Comparison of ENCODE assay signal across 9 cellular contexts in the genomic region with DNA sequence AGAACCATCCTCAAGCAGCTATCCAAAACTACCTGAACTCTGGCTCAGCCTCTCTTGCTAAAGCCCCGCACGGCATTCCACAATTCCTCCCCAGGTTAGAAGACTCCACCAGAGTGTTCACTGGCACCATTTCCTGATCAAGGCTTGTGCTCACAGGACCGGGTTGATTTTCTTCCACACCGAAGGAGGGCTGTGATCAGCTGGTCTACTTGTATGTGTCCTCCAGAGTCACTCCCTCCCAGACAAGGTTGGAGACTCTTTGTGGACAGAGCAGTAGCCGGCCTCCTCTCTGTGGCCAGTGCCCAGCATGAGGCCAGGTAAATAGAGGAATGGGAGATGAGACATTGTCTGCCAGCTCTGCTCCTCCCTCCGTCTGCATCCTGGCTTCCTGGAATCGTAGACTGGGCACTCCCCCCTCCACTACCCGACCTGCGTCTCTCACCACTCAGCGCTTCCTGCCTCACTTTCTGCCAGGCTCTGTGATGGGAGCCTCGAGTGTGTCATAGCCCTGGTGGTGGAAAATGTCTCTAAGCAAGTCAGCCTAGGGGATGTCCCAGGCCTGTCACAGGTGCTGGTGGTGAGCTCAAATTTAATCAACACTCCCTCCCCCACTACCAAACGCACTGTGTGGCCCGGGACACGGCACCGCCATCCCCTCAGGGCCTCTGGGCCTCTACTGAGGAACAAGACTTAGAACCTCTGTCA. TPM values are rescaled to one million over a fixed set of nuclear protein-coding genes. Genes with fewer than 3 reads are reported as not detected.
DNase-seq lines count a peak whose midpoint lies in the region; ATAC-seq and TF ChIP-seq lines count a peak whose summit lies in the region.
"Had no signal": no experiment of that assay in that cellular context is flagged by ENCODE, and none has a peak within 500 bp of the region (broad histone marks: within the 10 kb centered on the region; RNA-seq: fewer than 3 reads in every experiment).

No MANE protein-coding gene starts in this region.

- peak; percentile 90 for ATAC-seq in HG02623 (IDR thresholded peaks at IDR 0.05; ENCODE audit: unreplicated experiment)

- peaks cover 85% of the 10 kb centered on the region for H3K4me1 Mint-ChIP-seq in activated T-helper 1 cell treated with anti-CD3 and anti-CD28 coated beads, Interleukin-12 subunit alpha, Interleukin-12 subunit beta, Interleukin-2, Interleukin-4 antibody, amounts not matched to agents 30 ng/mL and 10 ng/mL and 1 ng/mL, durations not matched to agents 14 hours and 24 hours and 36 hours (ENCODE audit: low read depth)

- no peaks in the 10 kb centered on the region for H3K9me3 Mint-ChIP-seq in activated T-helper 1 cell treated with anti-CD3 and anti-CD28 coated beads, Interleukin-12 subunit alpha, Interleukin-12 subunit beta, Interleukin-2, Interleukin-4 antibody, amounts not matched to agents 30 ng/mL and 10 ng/mL and 1 ng/mL, durations not matched to agents 14 hours and 24 hours and 36 hours

- intact Hi-C loops in activated T-helper 1 cell treated with anti-CD3 and anti-CD28 coated beads, Interleukin-12 subunit alpha, Interleukin-12 subunit beta, Interleukin-2, Interleukin-4 antibody, amounts not matched to agents 30 ng/mL and 10 ng/mL and 1 ng/mL, durations not matched to agents 14 hours and 24 hours and 36 hours (cut with micrococcal nuclease): loop anchor here (1.0 to 5.0 kb wide), 9 partner anchors 17 to 345 kb away; a partner anchor contains a TSS

- peak overlapping the region; percentile 100 for H3K27ac Mint-ChIP-seq in activated T-helper 1 cell treated with anti-CD3 and anti-CD28 coated beads, Interleukin-12 subunit alpha, Interleukin-12 subunit beta, Interleukin-2, Interleukin-4 antibody, amounts not matched to agents 30 ng/mL and 10 ng/mL and 1 ng/mL, durations not matched to agents 14 hours and 24 hours and 36 hours

- H3K4me3 Mint-ChIP-seq in activated T-helper 1 cell treated with anti-CD3 and anti-CD28 coated beads, Interleukin-12 subunit alpha, Interleukin-12 subunit beta, Interleukin-2, Interleukin-4 antibody, amounts not matched to agents 30 ng/mL and 10 ng/mL and 1 ng/mL, durations not matched to agents 14 hours and 24 hours and 36 hours: peak overlapping the region; percentile 86

- peaks cover 2% of the 10 kb centered on the region for H3K27me3 Mint-ChIP-seq in activated T-helper 1 cell treated with anti-CD3 and anti-CD28 coated beads, Interleukin-12 subunit alpha, Interleukin-12 subunit beta, Interleukin-2, Interleukin-4 antibody, amounts not matched to agents 30 ng/mL and 10 ng/mL and 1 ng/mL, durations not matched to agents 14 hours and 24 hours and 36 hours (ENCODE audit: insufficient read depth)

- peaks cover 47% of the 10 kb centered on the region for H3K36me3 Mint-ChIP-seq in activated T-helper 1 cell treated with anti-CD3 and anti-CD28 coated beads, Interleukin-12 subunit alpha, Interleukin-12 subunit beta, Interleukin-2, Interleukin-4 antibody, amounts not matched to agents 30 ng/mL and 10 ng/mL and 1 ng/mL, durations not matched to agents 14 hours and 24 hours and 36 hours (ENCODE audit: low read depth)

- peak; percentile 16 for TF ChIP-seq CTCF in GM13976 (IDR thresholded peaks at IDR 0.05; ENCODE audit: borderline replicate concordance, control extremely low read depth, extremely low read depth, insufficient read depth, missing control alignments)

- in situ Hi-C loops in GM13976 (cut with MboI; ENCODE audit: low sequenced_read_pairs, unreplicated experiment): no loop called here

- DNase-seq in GM13976 (ENCODE audit: low spot score) (peak; percentile 89), NK-92 (lab: John Stamatoyannopoulos, UW; ENCODE audit: unreplicated experiment) (peak; percentile 57), iris pigment epithelial cell (ENCODE audit: low read depth) (peak; percentile 52), LoVo (ENCODE audit: low spot score) (no peak), NCI-H1930 (lab: John Stamatoyannopoulos, UW) (no peak)
- DNase-seq in activated T-helper 1 cell treated with anti-CD3 and anti-CD28 coated beads, Interleukin-12 subunit alpha, Interleukin-12 subunit beta, Interleukin-2, Interleukin-4 antibody, amounts not matched to agents 30 ng/mL and 10 ng/mL and 1 ng/mL, durations not matched to agents 14 hours and 24 hours and 36 hours (ENCODE audit: low spot score): peak; percentile 93
- peak; percentile 90 to 95 for DNase-seq in stimulated activated CD8-positive, alpha-beta memory T cell treated with anti-CD3 and anti-CD28 coated beads, Interleukin-7, amount 100 ng/mL, for 4 hours (ENCODE audit: low read depth in 2 of 2)

RNA-seq across cellular contexts. Expression of a gene that starts 12.5 kb away (rescaled TPM):
- total RNA-seq in activated T-helper 1 cell treated with anti-CD3 and anti-CD28 coated beads, Interleukin-12 subunit alpha, Interleukin-12 subunit beta, Interleukin-2, Interleukin-4 antibody, amounts not matched to agents 30 ng/mL and 10 ng/mL and 1 ng/mL, durations not matched to agents 14 hours and 24 hours and 36 hours: 2.3 and 3.3 TPM in 2 replicates
- total RNA-seq: SK-MEL-5 had no signal

RNA-seq across cellular contexts. Expression of a gene that starts 27.7 kb away (rescaled TPM):
- 273 and 278 TPM in 2 replicates for total RNA-seq in activated T-helper 1 cell treated with anti-CD3 and anti-CD28 coated beads, Interleukin-12 subunit alpha, Interleukin-12 subunit beta, Interleukin-2, Interleukin-4 antibody, amounts not matched to agents 30 ng/mL and 10 ng/mL and 1 ng/mL, durations not matched to agents 14 hours and 24 hours and 36 hours
- total RNA-seq: SK-MEL-5 had no signal

Comparison
In these comparisons a context has a peak if more than half of its experiments do, and no peak if none do; other contexts are left out.
1. DNase-seq: peak in GM13976 (single experiment), NK-92 (single experiment), activated T-helper 1 cell treated with anti-CD3 and anti-CD28 coated beads, Interleukin-12 subunit alpha, Interleukin-12 subunit beta, Interleukin-2, Interleukin-4 antibody, amounts not matched to agents 30 ng/mL and 10 ng/mL and 1 ng/mL, durations not matched to agents 14 hours and 24 hours and 36 hours (single experiment), iris pigment epithelial cell (single experiment) and stimulated activated CD8-positive, alpha-beta memory T cell treated with anti-CD3 and anti-CD28 coated beads, Interleukin-7, amount 100 ng/mL, for 4 hours (2 of 2); none in LoVo (single experiment) and NCI-H1930 (0 of 2).